Comparison of ENCODE assay signal across 8 cellular contexts in genomic region chr17:67992541-67993152, GRCh38. TPM values are rescaled to one million over a fixed set of nuclear protein-coding genes. Genes with fewer than 3 reads are reported as not detected.
DNase-seq lines count a peak whose midpoint lies in the region; ATAC-seq and TF ChIP-seq lines count a peak whose summit lies in the region.

No MANE protein-coding gene starts in this region.

- H3K9me3 Mint-ChIP-seq in activated T-cell treated with anti-CD3 and anti-CD28 coated beads, Interleukin-2, amount 50 U/mL, for 72 hours, result no peaks in the 10 kb centered on the region

- H3K27ac Mint-ChIP-seq in activated T-cell treated with anti-CD3 and anti-CD28 coated beads, Interleukin-2, amount 50 U/mL, for 72 hours, result peak overlapping the region; percentile 77

- peak overlapping the region; percentile 92 for H3K4me3 ChIP-seq in SJCRH30
- H3K4me3 ChIP-seq in osteoblast (ENCODE audit: insufficient read depth, low read length), result peak overlapping the region; percentile 84

- H3K36me3 ChIP-seq in SJCRH30, result no peaks in the 10 kb centered on the region
- H3K36me3 ChIP-seq in osteoblast (ENCODE audit: insufficient read depth, low read length), result no peaks in the 10 kb centered on the region

- H2AFZ ChIP-seq in osteoblast (ENCODE audit: low read length), result peak overlapping the region; percentile 92

- no peaks in the 10 kb centered on the region for H3K27me3 ChIP-seq in SJCRH30
- no peaks in the 10 kb centered on the region for H3K27me3 ChIP-seq in osteoblast (ENCODE audit: insufficient read depth, low read length)

- H3K4me1 ChIP-seq in SJCRH30 (peaks cover 9% of the 10 kb centered on the region), osteoblast (ENCODE audit: insufficient read depth, low read length) (peaks cover 20% of the 10 kb centered on the region)

- H3K4me3 Mint-ChIP-seq in activated T-cell treated with anti-CD3 and anti-CD28 coated beads, Interleukin-2, amount 50 U/mL, for 72 hours, result peak overlapping the region; percentile 92 to 95

- H3K27me3 Mint-ChIP-seq in activated T-cell treated with anti-CD3 and anti-CD28 coated beads, Interleukin-2, amount 50 U/mL, for 72 hours (ENCODE audit: low read depth), result peaks cover 24% of the 10 kb centered on the region

- peak overlapping the region; percentile 40; the same call in 1 of the 2 replicates for H3K27ac ChIP-seq in SJCRH30
- peak overlapping the region; percentile 84 for H3K27ac ChIP-seq in epithelial cell of prostate
- H3K27ac ChIP-seq in osteoblast (ENCODE audit: low read depth, low read length), result peak overlapping the region; percentile 71

- H3K36me3 Mint-ChIP-seq in activated T-cell treated with anti-CD3 and anti-CD28 coated beads, Interleukin-2, amount 50 U/mL, for 72 hours (ENCODE audit: insufficient read depth in 2 of 2), result peaks cover 8 to 13% of the 10 kb centered on the region in 2 donors

- ATAC-seq in activated T-cell treated with anti-CD3 and anti-CD28 coated beads, Interleukin-2, amount 50 U/mL, for 72 hours (replicated peaks in 1 of 2), result no peak
- ATAC-seq in HG03521 (IDR thresholded peaks at IDR 0.05; ENCODE audit: unreplicated experiment) (no peak), HG03457 (IDR thresholded peaks at IDR 0.05; ENCODE audit: unreplicated experiment) (no peak)

- H3K4me2 ChIP-seq in osteoblast (ENCODE audit: insufficient read depth, low read length), result peak overlapping the region; percentile 93

- peaks cover 35% of the 10 kb centered on the region for H3K4me1 Mint-ChIP-seq in activated T-cell treated with anti-CD3 and anti-CD28 coated beads, Interleukin-2, amount 50 U/mL, for 72 hours (ENCODE audit: low read depth)

- no peaks in the 10 kb centered on the region for H3K79me2 ChIP-seq in osteoblast (ENCODE audit: insufficient read depth, low read length)

- H3K9me3 ChIP-seq in SJCRH30 (replicated peaks) (no peaks in the 10 kb centered on the region), osteoblast (ENCODE audit: low read depth, low read length) (no peaks in the 10 kb centered on the region)

- TF ChIP-seq CTCF in osteoblast (IDR thresholded peaks at IDR 0.05; ENCODE audit: extremely low read depth, low read depth, low read length), result no peak

- DNase-seq in activated T-cell treated with anti-CD3 and anti-CD28 coated beads, Interleukin-2, amount 50 U/mL, for 72 hours, result peak; percentile 10 to 15
- DNase-seq in activated T-cell treated with anti-CD3 and anti-CD28 coated beads for 4 hours (no peak), SJCRH30 (peak in 1 of 2 experiments; percentile 16), epithelial cell of prostate (ENCODE audit: low read depth, low spot score) (no peak), osteoblast (ENCODE audit: insufficient read length, low spot score, missing footprints) (no peak), DMS153 (lab: John Stamatoyannopoulos, UW) (no peak)

- H4K20me1 ChIP-seq in osteoblast (ENCODE audit: insufficient read depth, low read length), result peaks cover 6% of the 10 kb centered on the region

RNA-seq across cellular contexts. Expression of gene C17orf58, which starts 3.6 kb away (rescaled TPM):
- total RNA-seq in activated T-cell treated with anti-CD3 and anti-CD28 coated beads, Interleukin-2, amount 50 U/mL, for 72 hours, result 10 to 100 TPM; 16.2 to 24.8 TPM
- total RNA-seq in SJCRH30 (2014; rRNA removed; shearing (Covaris generic)), result 11.3 and 12.7 TPM in 2 replicates
- total RNA-seq in osteoblast, result 7.2 and 8.3 TPM in 2 replicates

RNA-seq across cellular contexts. Expression of gene KPNA2, which starts 42.9 kb away (rescaled TPM):
- 100 to 1,000 TPM; 193 to 201 TPM for total RNA-seq in activated T-cell treated with anti-CD3 and anti-CD28 coated beads, Interleukin-2, amount 50 U/mL, for 72 hours
- 325 and 342 TPM in 2 replicates for total RNA-seq in SJCRH30 (2014; rRNA removed; shearing (Covaris generic))
- total RNA-seq in osteoblast, result 40.1 and 40.9 TPM in 2 replicates

Comparison
In these comparisons a context has a peak if more than half of its experiments do, and no peak if none do; other contexts are left out.
1. DNase-seq: peak in activated T-cell treated with anti-CD3 and anti-CD28 coated beads, Interleukin-2, amount 50 U/mL, for 72 hours (2 of 2); none in activated T-cell treated with anti-CD3 and anti-CD28 coated beads for 4 hours (single experiment), epithelial cell of prostate (single experiment), osteoblast (single experiment) and DMS153 (single experiment).
2. Peak in every context shown above with its lines, with median percentiles within 50 percentile points of each other: H3K27ac ChIP-seq.